ENCODE assay signal across 1 cellular context in the genomic region with DNA sequence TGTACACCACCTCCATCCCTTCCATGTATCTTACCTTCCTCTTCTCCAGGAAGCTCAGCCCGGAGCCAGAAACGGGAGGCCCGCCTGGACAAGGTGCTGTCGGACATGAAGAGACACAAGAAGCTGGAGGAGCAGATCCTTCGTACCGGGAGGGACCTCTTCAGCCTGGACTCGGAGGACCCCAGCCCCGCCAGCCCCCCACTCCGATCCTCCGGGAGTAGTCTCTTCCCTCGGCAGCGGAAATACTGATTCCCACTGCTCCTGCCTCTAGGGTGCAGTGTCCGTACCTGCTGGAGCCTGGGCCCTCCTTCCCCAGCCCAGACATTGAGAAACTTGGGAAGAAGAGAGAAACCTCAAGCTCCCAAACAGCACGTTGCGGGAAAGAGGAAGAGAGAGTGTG.
TF ChIP-seq lines count a peak whose summit lies in the region.

No MANE protein-coding gene starts in this region.

TF ChIP-seq in H1, 55 proteins besides CTCF, POLR2A, EP300 and RAD21:
- TF ChIP-seq NRF1 (IDR thresholded peaks at IDR 0.05; ENCODE audit: low read depth, low read length) (no peak), EGR1 (IDR thresholded peaks at IDR 0.05; ENCODE audit: borderline replicate concordance, low read depth, low read length) (no peak), SAP30 (IDR thresholded peaks at IDR 0.05; ENCODE audit: insufficient read depth, insufficient replicate concordance, low read length) (no peak), SRF (IDR thresholded peaks at IDR 0.05; ENCODE audit: low read depth, low read length) (no peak), BRCA1 (IDR thresholded peaks at IDR 0.05; ENCODE audit: low read depth, low read length) (no peak), SP2 (IDR thresholded peaks at IDR 0.05; ENCODE audit: low read length) (no peak), ASH2L (IDR thresholded peaks at IDR 0.05; ENCODE audit: low read length) (no peak), SUZ12 (IDR thresholded peaks at IDR 0.05; ENCODE audit: low read length) (no peak), TCF12 (IDR thresholded peaks at IDR 0.05; ENCODE audit: low read depth, low read length) (no peak), FOSL1 (IDR thresholded peaks at IDR 0.05; ENCODE audit: insufficient read depth, low read depth, low read length) (no peak)
